8 cellular contexts compared by ENCODE assay signal in genomic region chr2:190343500-190344274, GRCh38. TPM values are rescaled to one million over a fixed set of nuclear protein-coding genes. Genes with fewer than 3 reads are reported as not detected.
DNase-seq lines count a peak whose midpoint lies in the region; ATAC-seq and TF ChIP-seq lines count a peak whose summit lies in the region.

A gene with protein sequence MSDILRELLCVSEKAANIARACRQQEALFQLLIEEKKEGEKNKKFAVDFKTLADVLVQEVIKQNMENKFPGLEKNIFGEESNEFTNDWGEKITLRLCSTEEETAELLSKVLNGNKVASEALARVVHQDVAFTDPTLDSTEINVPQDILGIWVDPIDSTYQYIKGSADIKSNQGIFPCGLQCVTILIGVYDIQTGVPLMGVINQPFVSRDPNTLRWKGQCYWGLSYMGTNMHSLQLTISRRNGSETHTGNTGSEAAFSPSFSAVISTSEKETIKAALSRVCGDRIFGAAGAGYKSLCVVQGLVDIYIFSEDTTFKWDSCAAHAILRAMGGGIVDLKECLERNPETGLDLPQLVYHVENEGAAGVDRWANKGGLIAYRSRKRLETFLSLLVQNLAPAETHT (plus strand): TSS chr2:190343589. CDS start chr2:190360103, 16,514 bp downstream.

- H3K4me2 ChIP-seq in DND-41 (ENCODE audit: insufficient read depth, low read length), result no peak within 1 kb of the TSS

- no peaks in the 10 kb centered on the region for H3K9me3 Mint-ChIP-seq in activated naive CD8-positive, alpha-beta T cell (ENCODE audit: low read depth)

- intact Hi-C loops in uterus (cut with DNase I; ENCODE audit: low total_unique reads), result no loop called here

- H3K36me3 ChIP-seq in DND-41 (ENCODE audit: insufficient read depth, low read length), result no peaks in the 10 kb centered on the region
- H3K36me3 ChIP-seq in SJCRH30, result no peaks in the 10 kb centered on the region
- H3K36me3 ChIP-seq in neutrophil, result no peaks in the 10 kb centered on the region
- no peaks in the 10 kb centered on the region for H3K36me3 ChIP-seq in uterus

- ATAC-seq in DND-41 (ENCODE audit: insufficient read depth, low read depth), result peak; percentile 22; the same call in 1 of the 3 replicates
- ATAC-seq in GM19463 (IDR thresholded peaks at IDR 0.05; ENCODE audit: unreplicated experiment), result peak; percentile 58
- peak; percentile 60 for ATAC-seq in HG03521 (IDR thresholded peaks at IDR 0.05; ENCODE audit: unreplicated experiment)

- H3K36me3 Mint-ChIP-seq in activated naive CD8-positive, alpha-beta T cell, result no peaks in the 10 kb centered on the region

- H3K27me3 ChIP-seq in DND-41 (ENCODE audit: insufficient read depth, low read length, poor library complexity) (no peaks in the 10 kb centered on the region), SJCRH30 (no peaks in the 10 kb centered on the region), neutrophil (no peaks in the 10 kb centered on the region), uterus (no peaks in the 10 kb centered on the region)

- H3K4me3 ChIP-seq in DND-41 (ENCODE audit: low read depth in 1 of 2, low read length in 2 of 2), result no peak within 1 kb of the TSS
- H3K4me3 ChIP-seq in SJCRH30, result peak within 1 kb of the TSS; percentile 76
- H3K4me3 ChIP-seq in neutrophil (ENCODE audit: low read depth in 1 of 2, low read length in 1 of 2), result peak within 1 kb of the TSS; percentile 76 to 91
- H3K4me3 ChIP-seq in uterus, result peak within 1 kb of the TSS; percentile 68 to 86

- H3K27me3 Mint-ChIP-seq in activated naive CD8-positive, alpha-beta T cell, result no peaks in the 10 kb centered on the region

- H3K27ac Mint-ChIP-seq in activated naive CD8-positive, alpha-beta T cell, result peak within 1 kb of the TSS; percentile 66

- H4K20me1 ChIP-seq in DND-41 (ENCODE audit: insufficient read depth, low read length), result no peaks in the 10 kb centered on the region

- no peaks in the 10 kb centered on the region for H3K79me2 ChIP-seq in DND-41 (ENCODE audit: insufficient read depth, low read length)

- peak within 1 kb of the TSS; percentile 88 for H3K4me3 Mint-ChIP-seq in activated naive CD8-positive, alpha-beta T cell

- H3K27ac ChIP-seq in DND-41 (ENCODE audit: low read length) (no peak within 1 kb of the TSS), SJCRH30 (peak within 1 kb of the TSS; percentile 30; the same call in 1 of the 2 replicates), neutrophil (peak within 1 kb of the TSS; percentile 94), uterus (peak within 1 kb of the TSS; percentile 95 to 96)

- no peak for TF ChIP-seq CTCF in DND-41 (IDR thresholded peaks at IDR 0.05; ENCODE audit: borderline replicate concordance, extremely low read depth, low read length, poor library complexity, severe bottlenecking)
- TF ChIP-seq CTCF in neutrophil (IDR thresholded peaks at IDR 0.05), result peak; percentile 23
- no peak for TF ChIP-seq CTCF in uterus (IDR thresholded peaks at IDR 0.05)

- DNase-seq in DND-41 (no peak), SJCRH30 (peak; percentile 85 to 87), globus pallidus (ENCODE audit: low spot score) (peak; percentile 66), uterus (peak; percentile 74 to 77)

- H2AFZ ChIP-seq in DND-41 (ENCODE audit: low read depth, low read length), result no peak within 1 kb of the TSS

- peak; percentile 59 to 78 for TF ChIP-seq POLR2A in uterus (IDR thresholded peaks at IDR 0.05)

- peaks cover 13% of the 10 kb centered on the region for H3K4me1 Mint-ChIP-seq in activated naive CD8-positive, alpha-beta T cell (ENCODE audit: low read depth)

- H3K9me3 ChIP-seq in DND-41 (ENCODE audit: insufficient read depth, low read length, severe bottlenecking) (no peaks in the 10 kb centered on the region), SJCRH30 (replicated peaks) (no peaks in the 10 kb centered on the region), neutrophil (no peaks in the 10 kb centered on the region), uterus (no peaks in the 10 kb centered on the region)

- H3K9ac ChIP-seq in DND-41 (ENCODE audit: low read depth, low read length), result no peak within 1 kb of the TSS

- H3K4me1 ChIP-seq in DND-41 (ENCODE audit: insufficient read depth, low read length), result no peaks in the 10 kb centered on the region
- H3K4me1 ChIP-seq in SJCRH30, result peaks cover 15% of the 10 kb centered on the region
- peaks cover 37% of the 10 kb centered on the region in 2 experiments for H3K4me1 ChIP-seq in neutrophil (ENCODE audit: control insufficient read depth in 1 of 2, insufficient read depth in 1 of 2, low read depth in 1 of 2, low read length in 1 of 2)
- no peaks in the 10 kb centered on the region for H3K4me1 ChIP-seq in uterus

RNA-seq across cellular contexts. Expression of the gene that starts here (rescaled TPM):
- 27.2 and 35.0 TPM in 2 replicates for total RNA-seq in SJCRH30 (2014; rRNA removed; shearing (Covaris generic))
- total RNA-seq in uterus, result 10 to 100 TPM in 3 of 4 donors, 1 to 10 TPM in 1; 2.1 to 40.2 (median 23.5) TPM

Comparison
In these comparisons a context has a peak if more than half of its experiments do, and no peak if none do; other contexts are left out.
1. H3K4me3 ChIP-seq: peak in SJCRH30 (single experiment), neutrophil (2 of 2) and uterus (2 of 2); none in DND-41 (0 of 2).
2. Peak in every context shown above with its lines, with median percentiles within 50 percentile points of each other: ATAC-seq.